Comparison of ENCODE assay signal across 25 cellular contexts in genomic region chr10:114286971-114287370, GRCh38. TPM values are rescaled to one million over a fixed set of nuclear protein-coding genes. Genes with fewer than 3 reads are reported as not detected.
"Had no signal": no experiment of that assay in that cellular context is flagged by ENCODE, and none has a peak within 500 bp of the region (broad histone marks: within the 10 kb centered on the region; RNA-seq: fewer than 3 reads in every experiment).

No MANE protein-coding gene starts in this region.

- ATAC-seq: activated CD4-positive, CD25-positive, alpha-beta regulatory T cell treated with anti-CD3 and anti-CD28 coated beads, Interleukin-2, amount 50 U/mL, for 24 hours; activated CD8-positive, alpha-beta T cell treated with anti-CD3 and anti-CD28 coated beads for 36 hours; PC-3 had no signal

- DNase-seq: activated CD4-positive, alpha-beta T cell treated with anti-CD3 and anti-CD28 coated beads for 4 hours; activated CD8-positive, alpha-beta memory T cell treated with anti-CD3 and anti-CD28 coated beads, Interleukin-2, amount 50 U/mL, for 4 hours; activated CD8-positive, alpha-beta T cell treated with anti-CD3 and anti-CD28 coated beads for 36 hours; activated gamma-delta T cell; activated naive CD4-positive, alpha-beta T cell treated with anti-CD3 and anti-CD28 coated beads for 36 hours; activated T-cell treated with anti-CD3 and anti-CD28 coated beads, Interleukin-2, amount 50 U/mL, for 1 hour; amygdala; KG1; NCI-H1048; NCI-H146; NCI-H187 treated with DMSO at 0.1 percent for 48 hours; NCI-H2081 treated with DMSO at 0.1 percent for 48 hours; NCI-H2171; NCI-H2227 treated with DMSO at 0.1 percent for 48 hours; NCI-H510A; NCI-H526 treated with DMSO at 0.1 percent for 48 hours; NCI-H82; PC-3; SHP77 treated with DMSO at 0.1 percent for 48 hours had no signal

- FAIRE-seq: astrocyte, RCC 7860 had no signal

RNA-seq across cellular contexts. Expression of gene VWA2, which starts 47.9 kb away (rescaled TPM):
- total RNA-seq: activated CD8-positive, alpha-beta T cell treated with anti-CD3 and anti-CD28 coated beads for 36 hours; activated naive CD4-positive, alpha-beta T cell treated with anti-CD3 and anti-CD28 coated beads for 36 hours; LHCN-M2; M059J; PC-3; SK-MEL-5 had no signal
